Comparison of ENCODE assay signal across 8 cellular contexts in the genomic region with DNA sequence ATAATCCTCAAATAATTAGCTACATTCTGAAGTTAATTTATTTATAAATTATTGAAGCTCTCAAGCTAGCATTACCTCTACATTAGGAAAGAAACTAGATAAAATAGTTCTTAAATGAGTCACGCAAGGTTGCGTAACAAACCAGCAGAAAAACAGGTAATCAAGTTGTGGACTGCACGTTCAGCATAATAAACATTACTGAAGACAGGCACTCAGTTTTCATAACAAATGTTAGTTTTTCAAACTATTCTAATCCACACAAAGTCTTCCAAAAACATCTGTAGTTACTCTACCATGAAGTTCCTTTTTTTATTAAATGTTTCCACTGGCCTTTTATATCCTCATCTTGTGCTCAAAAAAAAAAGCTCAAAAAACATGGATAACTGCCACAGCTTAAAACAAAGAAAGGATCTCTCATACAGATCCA. TPM values are rescaled to one million over a fixed set of nuclear protein-coding genes. Genes with fewer than 3 reads are reported as not detected.
DNase-seq lines count a peak whose midpoint lies in the region; ATAC-seq and TF ChIP-seq lines count a peak whose summit lies in the region.

No MANE protein-coding gene starts in this region.

- no peaks in the 10 kb centered on the region for H3K9me3 ChIP-seq in colonic mucosa

- H3K4me3 ChIP-seq in colonic mucosa = peak overlapping the region; percentile 64

- no peak for TF ChIP-seq CTCF in colonic mucosa (IDR thresholded peaks at IDR 0.05)

- peak overlapping the region; percentile 64 to 96 (median 89) for H3K4me3 Mint-ChIP-seq in naive thymus-derived CD8-positive, alpha-beta T cell

- H3K4me1 ChIP-seq in colonic mucosa = peaks cover 11% of the 10 kb centered on the region

- peaks cover 0 to 40% (median 0%) of the 10 kb centered on the region in 3 donors for H3K36me3 Mint-ChIP-seq in naive thymus-derived CD8-positive, alpha-beta T cell

- no peak for ATAC-seq in naive thymus-derived CD8-positive, alpha-beta T cell
- no peak for ATAC-seq in HG02763 (IDR thresholded peaks at IDR 0.05; ENCODE audit: unreplicated experiment)
- no peak for ATAC-seq in GM21786 (IDR thresholded peaks at IDR 0.05; ENCODE audit: unreplicated experiment)

- peak overlapping the region in 6 of 10 donors; percentile 4 to 86 (median 70) for H3K27ac Mint-ChIP-seq in naive thymus-derived CD8-positive, alpha-beta T cell

- POLR2A ChIA-PET in naive thymus-derived CD8-positive, alpha-beta T cell (lab: Charles Lee) = interaction anchor here (1.8 kb wide), 1 partner anchor 78 kb away, joined by 9 read pairs; the partner anchor contains the start of gene CEP350

- H3K27ac ChIP-seq in colonic mucosa = peak overlapping the region; percentile 58

- intact Hi-C loops in colonic mucosa (cut with DNase I) = no loop called here

- DNase-seq in CD1c-positive myeloid dendritic cell (ENCODE audit: extremely low spot score) = peak; percentile 60
- peak; percentile 29 for DNase-seq in MV-4-11 (lab: John Stamatoyannopoulos, UW)
- peak; percentile 23 for DNase-seq in colonic mucosa
- no peak for DNase-seq in naive thymus-derived CD8-positive, alpha-beta T cell
- no peak for DNase-seq in stimulated activated naive CD4-positive, alpha-beta T cell (lab: John Stamatoyannopoulos, UW)
- DNase-seq in NK-92 (lab: John Stamatoyannopoulos, UW; ENCODE audit: unreplicated experiment) = no peak

- peaks cover 9 to 65% (median 57%) of the 10 kb centered on the region in 4 donors for H3K4me1 Mint-ChIP-seq in naive thymus-derived CD8-positive, alpha-beta T cell

- no peaks in the 10 kb centered on the region for H3K36me3 ChIP-seq in colonic mucosa

- no peaks in the 10 kb centered on the region for H3K9me3 Mint-ChIP-seq in naive thymus-derived CD8-positive, alpha-beta T cell

- no peaks in the 10 kb centered on the region for H3K27me3 ChIP-seq in colonic mucosa

- peak overlapping the region in 1 of 2 donors; percentile 31 for H3K9ac ChIP-seq in colonic mucosa (ENCODE audit: low read depth in 2 of 2, low read length in 2 of 2)

- H3K27me3 Mint-ChIP-seq in naive thymus-derived CD8-positive, alpha-beta T cell = no peaks in the 10 kb centered on the region

RNA-seq across cellular contexts. Expression of gene TOR1AIP2, which starts 1.3 kb away (rescaled TPM):
- total RNA-seq in colonic mucosa = 10 to 100 TPM; 66.8 to 76.9 TPM
- 10 to 100 TPM; 52.0 to 52.8 TPM for total RNA-seq in naive thymus-derived CD8-positive, alpha-beta T cell
- polyA plus RNA-seq in naive thymus-derived CD8-positive, alpha-beta T cell = 10 to 100 TPM in 2 of 3 donors, 1 to 10 TPM in 1; 7.6 to 12.5 (median 12.5) TPM

RNA-seq across cellular contexts. Expression of gene TOR1AIP1, which starts 5.8 kb away (rescaled TPM):
- total RNA-seq in colonic mucosa = 10 to 100 TPM; 19.3 to 29.7 TPM
- 10 to 100 TPM; 51.6 to 56.5 TPM for total RNA-seq in naive thymus-derived CD8-positive, alpha-beta T cell
- 10 to 100 TPM; 46.9 to 63.0 (median 55.1) TPM for polyA plus RNA-seq in naive thymus-derived CD8-positive, alpha-beta T cell

Comparison
In these comparisons a context has a peak if more than half of its experiments do, and no peak if none do; other contexts are left out.
1. DNase-seq: peak in CD1c-positive myeloid dendritic cell (single experiment), MV-4-11 (single experiment) and colonic mucosa (single experiment); none in naive thymus-derived CD8-positive, alpha-beta T cell (0 of 10), stimulated activated naive CD4-positive, alpha-beta T cell (0 of 6) and NK-92 (single experiment).